ENCODE assay signal across 20 cellular contexts in the genomic region with DNA sequence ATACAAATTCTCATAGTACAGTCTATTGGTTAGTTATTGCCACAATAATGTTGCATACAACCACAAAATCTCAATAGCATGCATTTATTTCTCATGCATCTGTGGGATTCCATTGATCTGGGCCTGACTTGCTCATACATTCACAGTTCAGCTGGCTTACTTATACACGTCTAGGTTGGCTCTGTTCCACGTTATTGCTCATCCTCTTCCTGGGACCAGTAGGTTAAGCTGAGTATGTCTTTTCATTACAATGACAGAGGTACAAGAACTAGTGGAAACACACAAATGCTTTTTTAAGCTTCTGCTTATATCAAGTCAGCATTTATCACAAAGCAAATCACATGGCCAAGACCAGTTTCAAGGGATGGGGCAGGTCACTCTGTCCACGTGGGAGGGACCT.
A peak's percentile ranks its signal among the peaks of the same experiment; 100 is the strongest.
DNase-seq lines count a peak whose midpoint lies in the region; ATAC-seq lines count a peak whose summit lies in the region.
"Had no signal": no experiment of that assay in that cellular context is flagged by ENCODE, and none has a peak within 500 bp of the region (broad histone marks: within the 10 kb centered on the region; RNA-seq: fewer than 3 reads in every experiment).

No MANE protein-coding gene starts in this region.

- DNase-seq in EH (ENCODE audit: low read depth) (peak; percentile 75), M059J (ENCODE audit: low read depth) (peak; percentile 88), brain pericyte (ENCODE audit: low read depth, low spot score) (peak; percentile 39), iris pigment epithelial cell (ENCODE audit: low read depth) (peak; percentile 97), NCI-H1694 (lab: John Stamatoyannopoulos, UW) (no peak), cerebellar cortex (ENCODE audit: low spot score) (no peak)
- DNase-seq in activated naive CD4-positive, alpha-beta T cell (lab: John Stamatoyannopoulos, UW): no peak
- DNase-seq: activated CD4-positive, alpha-beta T cell treated with anti-CD3 and anti-CD28 coated beads, Interleukin-2, amount 10 ng/mL, durations not matched to agents 7 days and 5 days; activated T-cell treated with anti-CD3 and anti-CD28 coated beads, Interleukin-2, amount 50 U/mL, for 48 hours; adrenal gland; dorsolateral prefrontal cortex; KBM-7; left colon; NCI-H1417 treated with DMSO at 0.1 percent for 48 hours; NCI-H510A treated with DMSO at 0.1 percent for 48 hours; posterior cingulate gyrus; stimulated activated CD8-positive, alpha-beta memory T cell treated with anti-CD3 and anti-CD28 coated beads, Interleukin-4, amount 100 ng/mL, for 48 hours; T-helper 9 cell had no signal

- no peak for ATAC-seq in HG02938 (IDR thresholded peaks at IDR 0.05; ENCODE audit: unreplicated experiment)
- ATAC-seq: left colon, Right ventricle myocardium inferior had no signal

Comparison
In these comparisons a context has a peak if more than half of its experiments do, and no peak if none do; other contexts are left out.
1. DNase-seq: peak in EH (single experiment), M059J (single experiment), brain pericyte (single experiment) and iris pigment epithelial cell (single experiment); none in NCI-H1694 (single experiment), cerebellar cortex (single experiment) and activated naive CD4-positive, alpha-beta T cell (0 of 4).